Comparison of ENCODE assay signal across 14 cellular contexts in genomic region chr4:86107112-86107511, GRCh38.
A peak's percentile ranks its signal among the peaks of the same experiment; 100 is the strongest.
DNase-seq lines count a peak whose midpoint lies in the region; ATAC-seq and TF ChIP-seq lines count a peak whose summit lies in the region.
"Had no signal": no experiment of that assay in that cellular context is flagged by ENCODE, and none has a peak within 500 bp of the region (broad histone marks: within the 10 kb centered on the region; RNA-seq: fewer than 3 reads in every experiment).

No MANE protein-coding gene starts in this region.

- ATAC-seq in lower lobe of right lung: peak in 1 of 2 donors; percentile 71
- no peak for ATAC-seq in PC-3

- no peaks in the 10 kb centered on the region for H3K36me3 Mint-ChIP-seq in activated T-cell treated with anti-CD3 and anti-CD28 coated beads, Interleukin-2, amount 50 U/mL, for 24 hours (ENCODE audit: low read depth)
- H3K36me3 Mint-ChIP-seq: CD4-positive, CD25-positive, alpha-beta regulatory T cell; CD8-positive, alpha-beta memory T cell had no signal

- H3K9me3 ChIP-seq in GM23248 (ENCODE audit: low read depth): no peaks in the 10 kb centered on the region
- peaks cover 9% of the 10 kb centered on the region for H3K9me3 ChIP-seq in lower lobe of right lung
- no peaks in the 10 kb centered on the region for H3K9me3 ChIP-seq in osteoblast (ENCODE audit: low read depth, low read length)
- H3K9me3 ChIP-seq in uterus: no peaks in the 10 kb centered on the region
- H3K9me3 ChIP-seq in PC-3 (ENCODE audit: low read length): no peaks in the 10 kb centered on the region

- in situ Hi-C loops in GM23248 (cut with MboI): no loop called here

- H3K4me3 Mint-ChIP-seq in activated T-cell treated with anti-CD3 and anti-CD28 coated beads, Interleukin-2, amount 50 U/mL, for 24 hours: no peak overlapping the region
- H3K4me3 Mint-ChIP-seq: B cell; CD4-positive, CD25-positive, alpha-beta regulatory T cell; CD8-positive, alpha-beta memory T cell had no signal

- H3K4me3 ChIP-seq in GM23248 (no peak overlapping the region), lower lobe of right lung (no peak overlapping the region), osteoblast (ENCODE audit: insufficient read depth, low read length) (no peak overlapping the region), uterus (peak overlapping the region; percentile 8 to 11), PC-3 (ENCODE audit: low read length) (no peak overlapping the region)

- TF ChIP-seq POLR2A in uterus (IDR thresholded peaks at IDR 0.05): no peak

- no peaks in the 10 kb centered on the region for H3K27me3 Mint-ChIP-seq in activated T-cell treated with anti-CD3 and anti-CD28 coated beads, Interleukin-2, amount 50 U/mL, for 24 hours
- H3K27me3 Mint-ChIP-seq: B cell; CD4-positive, CD25-positive, alpha-beta regulatory T cell; CD8-positive, alpha-beta memory T cell had no signal

- H3K9me3 Mint-ChIP-seq in activated T-cell treated with anti-CD3 and anti-CD28 coated beads, Interleukin-2, amount 50 U/mL, for 24 hours: peaks cover 4% of the 10 kb centered on the region

- H3K27me3 ChIP-seq in GM23248 (replicated peaks; ENCODE audit: insufficient read depth) (no peaks in the 10 kb centered on the region), lower lobe of right lung (ENCODE audit: low read depth) (no peaks in the 10 kb centered on the region), osteoblast (ENCODE audit: insufficient read depth, low read length) (no peaks in the 10 kb centered on the region), uterus (no peaks in the 10 kb centered on the region), PC-3 (ENCODE audit: low read length) (no peaks in the 10 kb centered on the region)

- 62 to 68% methylated on average over 6 of the region's 6 CpGs for WGBS in GM23248 (ENCODE audit: low coverage in 1 of 2, low lambda C conversion rate in 2 of 2, missing lambda C conversion rate in 2 of 2), 2 experiments

- H3K36me3 ChIP-seq in GM23248 (ENCODE audit: low read depth) (no peaks in the 10 kb centered on the region), lower lobe of right lung (no peaks in the 10 kb centered on the region), osteoblast (ENCODE audit: insufficient read depth, low read length) (no peaks in the 10 kb centered on the region), uterus (no peaks in the 10 kb centered on the region), PC-3 (ENCODE audit: low read depth, low read length) (no peaks in the 10 kb centered on the region)

- H3K79me2 ChIP-seq in GM23248 (ENCODE audit: insufficient read depth) (no peaks in the 10 kb centered on the region), osteoblast (ENCODE audit: insufficient read depth, low read length) (no peaks in the 10 kb centered on the region), PC-3 (ENCODE audit: low read length) (no peaks in the 10 kb centered on the region)

- H3F3A ChIP-seq in GM23248 (ENCODE audit: insufficient read depth) (peaks cover 7% of the 10 kb centered on the region; the same call in 1 of the 2 replicates), PC-3 (ENCODE audit: low read length, unreplicated experiment) (no peaks in the 10 kb centered on the region)

- H2AFZ ChIP-seq in GM23248 (peak overlapping the region; percentile 79), osteoblast (ENCODE audit: low read length) (peak overlapping the region; percentile 67), PC-3 (ENCODE audit: low read length) (no peak overlapping the region)

- no peaks in the 10 kb centered on the region for H3K4me1 Mint-ChIP-seq in activated T-cell treated with anti-CD3 and anti-CD28 coated beads, Interleukin-2, amount 50 U/mL, for 24 hours (ENCODE audit: low read depth)
- H3K4me1 Mint-ChIP-seq: B cell; CD8-positive, alpha-beta memory T cell had no signal

- intact Hi-C loops in lower lobe of right lung (cut with DNase I) (no loop called here), uterus (cut with DNase I; ENCODE audit: low total_unique reads) (no loop called here), PC-3 (cut with micrococcal nuclease) (no loop called here)

- H3K4me2 ChIP-seq in GM23248 (ENCODE audit: unreplicated experiment): peak overlapping the region; percentile 37
- no peak overlapping the region for H3K4me2 ChIP-seq in osteoblast (ENCODE audit: insufficient read depth, low read length)
- no peak overlapping the region for H3K4me2 ChIP-seq in PC-3 (ENCODE audit: low read length)

- no peak overlapping the region for H3K27ac ChIP-seq in GM23248
- peak overlapping the region; percentile 7 for H3K27ac ChIP-seq in lower lobe of right lung
- H3K27ac ChIP-seq in osteoblast (ENCODE audit: low read depth, low read length): no peak overlapping the region
- peak overlapping the region; percentile 47 to 67 for H3K27ac ChIP-seq in uterus
- H3K27ac ChIP-seq in PC-3 (ENCODE audit: low read length): no peak overlapping the region

- no peak overlapping the region for H3K27ac Mint-ChIP-seq in activated T-cell treated with anti-CD3 and anti-CD28 coated beads, Interleukin-2, amount 50 U/mL, for 24 hours
- H3K27ac Mint-ChIP-seq: B cell; CD4-positive, CD25-positive, alpha-beta regulatory T cell had no signal

- POLR2A ChIA-PET in PC-3 (lab: Charles Lee; ENCODE audit: unreplicated experiment): no interaction called here

- CTCF ChIA-PET in PC-3 (lab: Charles Lee): no interaction called here

- no TSS peak for BruUV-seq in PC-3 (replicated peaks; lab: Mats Ljungman, UMichigan)

- TF ChIP-seq CTCF in lower lobe of right lung (IDR thresholded peaks at IDR 0.05) (no peak), osteoblast (IDR thresholded peaks at IDR 0.05; ENCODE audit: extremely low read depth, low read depth, low read length) (no peak), uterus (IDR thresholded peaks at IDR 0.05) (no peak), PC-3 (conservative IDR thresholded peaks at IDR 0.05; ENCODE audit: low read depth, low read length) (no peak)

- no peaks in the 10 kb centered on the region for H3K9me2 ChIP-seq in GM23248 (ENCODE audit: insufficient read depth)
- no peaks in the 10 kb centered on the region for H3K9me2 ChIP-seq in PC-3 (replicated peaks; ENCODE audit: low read length)

- H4K20me1 ChIP-seq in GM23248 (ENCODE audit: insufficient read depth): no peaks in the 10 kb centered on the region
- H4K20me1 ChIP-seq in osteoblast (ENCODE audit: insufficient read depth, low read length): no peaks in the 10 kb centered on the region
- H4K20me1 ChIP-seq in PC-3 (ENCODE audit: low read length): no peaks in the 10 kb centered on the region

- peaks cover 23% of the 10 kb centered on the region for H3K4me1 ChIP-seq in GM23248 (ENCODE audit: insufficient read depth)
- no peaks in the 10 kb centered on the region for H3K4me1 ChIP-seq in lower lobe of right lung
- peaks cover 17% of the 10 kb centered on the region for H3K4me1 ChIP-seq in osteoblast (ENCODE audit: insufficient read depth, low read length)
- no peaks in the 10 kb centered on the region for H3K4me1 ChIP-seq in uterus
- no peaks in the 10 kb centered on the region for H3K4me1 ChIP-seq in PC-3 (ENCODE audit: insufficient read depth, low read length)

- no peak for DNase-seq in GM23248
- no peak for DNase-seq in lower lobe of right lung
- no peak for DNase-seq in osteoblast (ENCODE audit: insufficient read length, low spot score, missing footprints)
- no peak for DNase-seq in uterus
- no peak for DNase-seq in activated T-cell treated with anti-CD3 and anti-CD28 coated beads, Interleukin-2, amount 50 U/mL, for 24 hours
- no peak for DNase-seq in PC-3
- no peak for DNase-seq in middle frontal gyrus (ENCODE audit: extremely low spot score, low spot score)
- DNase-seq: C1 segment of cervical spinal cord; CD4-positive, CD25-positive, alpha-beta regulatory T cell; CD8-positive, alpha-beta memory T cell; COR-L47; DMS 273 treated with DMSO at 0.1 percent for 48 hours; GDM1 had no signal

- H3K9ac ChIP-seq in GM23248 (no peak overlapping the region), PC-3 (ENCODE audit: low read length) (no peak overlapping the region)

Comparison
In these comparisons a context has a peak if more than half of its experiments do, and no peak if none do; other contexts are left out.
1. H3K27ac ChIP-seq: peak in lower lobe of right lung (single experiment) and uterus (2 of 2); none in GM23248 (single experiment), osteoblast (single experiment) and PC-3 (single experiment).
2. H3K4me3 ChIP-seq: peak in uterus (2 of 2); none in GM23248 (single experiment), lower lobe of right lung (single experiment), osteoblast (single experiment) and PC-3 (single experiment).